1 cellular context compared by ENCODE assay signal in the genomic region with DNA sequence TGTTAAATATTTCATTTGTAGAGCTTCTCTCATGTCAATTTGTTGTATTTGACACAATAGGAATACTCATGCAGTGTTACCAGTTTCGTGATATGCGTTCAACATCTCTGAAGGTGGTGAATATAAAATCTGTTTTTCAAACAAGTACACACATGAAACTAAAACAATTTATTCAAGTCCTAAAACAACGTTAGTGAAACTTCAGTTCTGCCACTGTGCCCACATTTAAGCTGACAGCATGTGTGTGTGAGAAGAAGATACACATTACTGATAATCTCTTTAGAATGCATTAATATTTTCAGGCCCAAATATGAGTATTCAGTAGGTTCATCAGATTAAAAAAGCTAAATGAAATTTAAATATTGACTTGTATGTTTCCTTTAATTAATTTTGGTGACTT.
TF ChIP-seq lines count a peak whose summit lies in the region.

No MANE protein-coding gene starts in this region.

TF ChIP-seq in GM23338, 12 proteins besides CTCF, POLR2A, EP300 and RAD21 (continued from another document):
- TF ChIP-seq, protein P1, sequence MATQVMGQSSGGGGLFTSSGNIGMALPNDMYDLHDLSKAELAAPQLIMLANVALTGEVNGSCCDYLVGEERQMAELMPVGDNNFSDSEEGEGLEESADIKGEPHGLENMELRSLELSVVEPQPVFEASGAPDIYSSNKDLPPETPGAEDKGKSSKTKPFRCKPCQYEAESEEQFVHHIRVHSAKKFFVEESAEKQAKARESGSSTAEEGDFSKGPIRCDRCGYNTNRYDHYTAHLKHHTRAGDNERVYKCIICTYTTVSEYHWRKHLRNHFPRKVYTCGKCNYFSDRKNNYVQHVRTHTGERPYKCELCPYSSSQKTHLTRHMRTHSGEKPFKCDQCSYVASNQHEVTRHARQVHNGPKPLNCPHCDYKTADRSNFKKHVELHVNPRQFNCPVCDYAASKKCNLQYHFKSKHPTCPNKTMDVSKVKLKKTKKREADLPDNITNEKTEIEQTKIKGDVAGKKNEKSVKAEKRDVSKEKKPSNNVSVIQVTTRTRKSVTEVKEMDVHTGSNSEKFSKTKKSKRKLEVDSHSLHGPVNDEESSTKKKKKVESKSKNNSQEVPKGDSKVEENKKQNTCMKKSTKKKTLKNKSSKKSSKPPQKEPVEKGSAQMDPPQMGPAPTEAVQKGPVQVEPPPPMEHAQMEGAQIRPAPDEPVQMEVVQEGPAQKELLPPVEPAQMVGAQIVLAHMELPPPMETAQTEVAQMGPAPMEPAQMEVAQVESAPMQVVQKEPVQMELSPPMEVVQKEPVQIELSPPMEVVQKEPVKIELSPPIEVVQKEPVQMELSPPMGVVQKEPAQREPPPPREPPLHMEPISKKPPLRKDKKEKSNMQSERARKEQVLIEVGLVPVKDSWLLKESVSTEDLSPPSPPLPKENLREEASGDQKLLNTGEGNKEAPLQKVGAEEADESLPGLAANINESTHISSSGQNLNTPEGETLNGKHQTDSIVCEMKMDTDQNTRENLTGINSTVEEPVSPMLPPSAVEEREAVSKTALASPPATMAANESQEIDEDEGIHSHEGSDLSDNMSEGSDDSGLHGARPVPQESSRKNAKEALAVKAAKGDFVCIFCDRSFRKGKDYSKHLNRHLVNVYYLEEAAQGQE (IDR thresholded peaks at IDR 0.05; ENCODE audit: unreplicated experiment), result no peak
- TF ChIP-seq NANOG (IDR thresholded peaks at IDR 0.05; ENCODE audit: borderline replicate concordance), result no peak
- TF ChIP-seq POLR2AphosphoS5 (IDR thresholded peaks at IDR 0.05; ENCODE audit: low read depth), result no peak
- no peak for TF ChIP-seq CREB1 (CRISPR knock-in tag; IDR thresholded peaks at IDR 0.05; ENCODE audit: low read depth)
- TF ChIP-seq EZH2 (IDR thresholded peaks at IDR 0.05; ENCODE audit: low read depth, unreplicated experiment), result no peak
- TF ChIP-seq ZNF114 (CRISPR knock-in tag; IDR thresholded peaks at IDR 0.05), result no peak
- TF ChIP-seq, protein P2, sequence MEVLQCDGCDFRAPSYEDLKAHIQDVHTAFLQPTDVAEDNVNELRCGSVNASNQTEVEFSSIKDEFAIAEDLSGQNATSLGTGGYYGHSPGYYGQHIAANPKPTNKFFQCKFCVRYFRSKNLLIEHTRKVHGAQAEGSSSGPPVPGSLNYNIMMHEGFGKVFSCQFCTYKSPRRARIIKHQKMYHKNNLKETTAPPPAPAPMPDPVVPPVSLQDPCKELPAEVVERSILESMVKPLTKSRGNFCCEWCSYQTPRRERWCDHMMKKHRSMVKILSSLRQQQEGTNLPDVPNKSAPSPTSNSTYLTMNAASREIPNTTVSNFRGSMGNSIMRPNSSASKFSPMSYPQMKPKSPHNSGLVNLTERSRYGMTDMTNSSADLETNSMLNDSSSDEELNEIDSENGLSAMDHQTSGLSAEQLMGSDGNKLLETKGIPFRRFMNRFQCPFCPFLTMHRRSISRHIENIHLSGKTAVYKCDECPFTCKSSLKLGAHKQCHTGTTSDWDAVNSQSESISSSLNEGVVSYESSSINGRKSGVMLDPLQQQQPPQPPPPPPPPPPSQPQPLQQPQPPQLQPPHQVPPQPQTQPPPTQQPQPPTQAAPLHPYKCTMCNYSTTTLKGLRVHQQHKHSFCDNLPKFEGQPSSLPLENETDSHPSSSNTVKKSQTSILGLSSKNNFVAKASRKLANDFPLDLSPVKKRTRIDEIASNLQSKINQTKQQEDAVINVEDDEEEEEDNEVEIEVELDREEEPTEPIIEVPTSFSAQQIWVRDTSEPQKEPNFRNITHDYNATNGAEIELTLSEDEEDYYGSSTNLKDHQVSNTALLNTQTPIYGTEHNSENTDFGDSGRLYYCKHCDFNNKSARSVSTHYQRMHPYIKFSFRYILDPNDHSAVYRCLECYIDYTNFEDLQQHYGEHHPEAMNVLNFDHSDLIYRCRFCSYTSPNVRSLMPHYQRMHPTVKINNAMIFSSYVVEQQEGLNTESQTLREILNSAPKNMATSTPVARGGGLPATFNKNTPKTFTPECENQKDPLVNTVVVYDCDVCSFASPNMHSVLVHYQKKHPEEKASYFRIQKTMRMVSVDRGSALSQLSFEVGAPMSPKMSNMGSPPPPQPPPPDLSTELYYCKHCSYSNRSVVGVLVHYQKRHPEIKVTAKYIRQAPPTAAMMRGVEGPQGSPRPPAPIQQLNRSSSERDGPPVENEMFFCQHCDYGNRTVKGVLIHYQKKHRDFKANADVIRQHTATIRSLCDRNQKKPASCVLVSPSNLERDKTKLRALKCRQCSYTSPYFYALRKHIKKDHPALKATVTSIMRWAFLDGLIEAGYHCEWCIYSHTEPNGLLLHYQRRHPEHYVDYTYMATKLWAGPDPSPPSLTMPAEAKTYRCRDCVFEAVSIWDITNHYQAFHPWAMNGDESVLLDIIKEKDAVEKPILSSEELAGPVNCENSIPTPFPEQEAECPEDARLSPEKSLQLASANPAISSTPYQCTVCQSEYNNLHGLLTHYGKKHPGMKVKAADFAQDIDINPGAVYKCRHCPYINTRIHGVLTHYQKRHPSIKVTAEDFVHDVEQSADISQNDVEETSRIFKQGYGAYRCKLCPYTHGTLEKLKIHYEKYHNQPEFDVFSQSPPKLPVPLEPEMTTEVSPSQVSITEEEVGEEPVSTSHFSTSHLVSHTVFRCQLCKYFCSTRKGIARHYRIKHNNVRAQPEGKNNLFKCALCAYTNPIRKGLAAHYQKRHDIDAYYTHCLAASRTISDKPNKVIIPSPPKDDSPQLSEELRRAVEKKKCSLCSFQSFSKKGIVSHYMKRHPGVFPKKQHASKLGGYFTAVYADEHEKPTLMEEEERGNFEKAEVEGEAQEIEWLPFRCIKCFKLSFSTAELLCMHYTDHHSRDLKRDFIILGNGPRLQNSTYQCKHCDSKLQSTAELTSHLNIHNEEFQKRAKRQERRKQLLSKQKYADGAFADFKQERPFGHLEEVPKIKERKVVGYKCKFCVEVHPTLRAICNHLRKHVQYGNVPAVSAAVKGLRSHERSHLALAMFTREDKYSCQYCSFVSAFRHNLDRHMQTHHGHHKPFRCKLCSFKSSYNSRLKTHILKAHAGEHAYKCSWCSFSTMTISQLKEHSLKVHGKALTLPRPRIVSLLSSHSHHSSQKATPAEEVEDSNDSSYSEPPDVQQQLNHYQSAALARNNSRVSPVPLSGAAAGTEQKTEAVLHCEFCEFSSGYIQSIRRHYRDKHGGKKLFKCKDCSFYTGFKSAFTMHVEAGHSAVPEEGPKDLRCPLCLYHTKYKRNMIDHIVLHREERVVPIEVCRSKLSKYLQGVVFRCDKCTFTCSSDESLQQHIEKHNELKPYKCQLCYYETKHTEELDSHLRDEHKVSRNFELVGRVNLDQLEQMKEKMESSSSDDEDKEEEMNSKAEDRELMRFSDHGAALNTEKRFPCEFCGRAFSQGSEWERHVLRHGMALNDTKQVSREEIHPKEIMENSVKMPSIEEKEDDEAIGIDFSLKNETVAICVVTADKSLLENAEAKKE (CRISPR knock-in tag; IDR thresholded peaks at IDR 0.05), result no peak
- no peak for TF ChIP-seq ZNF331 (CRISPR knock-in tag; IDR thresholded peaks at IDR 0.05; ENCODE audit: low read depth)
- no peak for TF ChIP-seq STAT1 (IDR thresholded peaks at IDR 0.05; ENCODE audit: unreplicated experiment)
- TF ChIP-seq JUNB (IDR thresholded peaks at IDR 0.05; ENCODE audit: unreplicated experiment), result no peak
